Comparison of ENCODE assay signal across 15 cellular contexts in genomic region chr1:166069390-166069789, GRCh38.
DNase-seq lines count a peak whose midpoint lies in the region; ATAC-seq and TF ChIP-seq lines count a peak whose summit lies in the region.
"Had no signal": no experiment of that assay in that cellular context is flagged by ENCODE, and none has a peak within 500 bp of the region (broad histone marks: within the 10 kb centered on the region; RNA-seq: fewer than 3 reads in every experiment).

No MANE protein-coding gene starts in this region.

- peaks cover 14% of the 10 kb centered on the region for H3K4me1 ChIP-seq in neural progenitor cell
- H3K4me1 ChIP-seq: stomach had no signal

- H3K36me3 ChIP-seq in neural progenitor cell = no peaks in the 10 kb centered on the region
- H3K36me3 ChIP-seq: stomach had no signal

- no peaks in the 10 kb centered on the region for H3K36me3 Mint-ChIP-seq in activated CD4-positive, alpha-beta T cell treated with anti-CD3 and anti-CD28 coated beads, Interleukin-2, amount 10 ng/mL, durations not matched to agents 7 days and 5 days (ENCODE audit: low read depth)
- H3K36me3 Mint-ChIP-seq in neural progenitor cell = no peaks in the 10 kb centered on the region

- H3K9ac ChIP-seq in neural progenitor cell = no peak overlapping the region
- H3K9ac ChIP-seq: parathyroid adenoma had no signal

- TF ChIP-seq POLR2A in NB4 (IDR thresholded peaks at IDR 0.05; ENCODE audit: extremely low read depth, insufficient read length) = no peak

- H3K27ac Mint-ChIP-seq in activated CD4-positive, alpha-beta T cell treated with anti-CD3 and anti-CD28 coated beads, Interleukin-2, amount 10 ng/mL, durations not matched to agents 7 days and 5 days = no peak overlapping the region
- H3K27ac Mint-ChIP-seq in neural progenitor cell = no peak overlapping the region

- CTCF ChIA-PET in activated CD4-positive, alpha-beta T cell treated with anti-CD3 and anti-CD28 coated beads, Interleukin-2, amount 10 ng/mL, durations not matched to agents 7 days and 5 days (lab: Charles Lee) = no interaction called here

- H3K27ac ChIP-seq in neural progenitor cell = no peak overlapping the region
- H3K27ac ChIP-seq: parathyroid adenoma, stomach had no signal

- H3K9me3 ChIP-seq in neural progenitor cell (ENCODE audit: low read depth) = no peaks in the 10 kb centered on the region
- H3K9me3 ChIP-seq: stomach had no signal

- DNase-seq in activated CD4-positive, alpha-beta T cell treated with anti-CD3 and anti-CD28 coated beads, Interleukin-2, amount 10 ng/mL, durations not matched to agents 7 days and 5 days = peak; percentile 32
- DNase-seq in activated CD4-positive, alpha-beta T cell treated with anti-CD3 and anti-CD28 coated beads for 48 hours = no peak
- DNase-seq in NB4 (ENCODE audit: low read depth) = peak; percentile 19
- DNase-seq in dermis blood vessel endothelial cell = peak; percentile 5
- DNase-seq in neural progenitor cell (ENCODE audit: low spot score) = peak; percentile 76
- DNase-seq: effector CD4-positive, alpha-beta T cell; NCI-H2029 treated with DMSO at 0.1 percent for 48 hours; NCI-H774; Right ventricle myocardium superior; stomach; T-helper 9 cell had no signal

- H3K4me3 ChIP-seq in NB4 (ENCODE audit: low read depth, low read length) (no peak overlapping the region), neural progenitor cell (no peak overlapping the region)
- H3K4me3 ChIP-seq: stomach had no signal

- POLR2A ChIA-PET in activated CD4-positive, alpha-beta T cell treated with anti-CD3 and anti-CD28 coated beads, Interleukin-2, amount 10 ng/mL, durations not matched to agents 7 days and 5 days (lab: Charles Lee) = no interaction called here

- no peaks in the 10 kb centered on the region for H3K27me3 ChIP-seq in neural progenitor cell
- H3K27me3 ChIP-seq: stomach had no signal

- no peaks in the 10 kb centered on the region for H3K27me3 Mint-ChIP-seq in activated CD4-positive, alpha-beta T cell treated with anti-CD3 and anti-CD28 coated beads, Interleukin-2, amount 10 ng/mL, durations not matched to agents 7 days and 5 days
- peaks cover 7% of the 10 kb centered on the region for H3K27me3 Mint-ChIP-seq in neural progenitor cell (ENCODE audit: insufficient read depth, low read depth)

- ATAC-seq in HG03432 (IDR thresholded peaks at IDR 0.05; ENCODE audit: unreplicated experiment) (no peak), GM19467 (IDR thresholded peaks at IDR 0.05; ENCODE audit: unreplicated experiment) (no peak), GM18520 (IDR thresholded peaks at IDR 0.05; ENCODE audit: unreplicated experiment) (no peak)

- H3K79me2 ChIP-seq in neural progenitor cell (ENCODE audit: low read depth) = no peaks in the 10 kb centered on the region
- H3K79me2 ChIP-seq: parathyroid adenoma had no signal

- TF ChIP-seq CTCF in NB4 (IDR thresholded peaks at IDR 0.05; ENCODE audit: low read depth, low read length) (no peak), neural progenitor cell (IDR thresholded peaks at IDR 0.05) (no peak)

- no peaks in the 10 kb centered on the region for H3K4me1 Mint-ChIP-seq in activated CD4-positive, alpha-beta T cell treated with anti-CD3 and anti-CD28 coated beads, Interleukin-2, amount 10 ng/mL, durations not matched to agents 7 days and 5 days
- no peaks in the 10 kb centered on the region for H3K4me1 Mint-ChIP-seq in neural progenitor cell

- H3K4me3 Mint-ChIP-seq in activated CD4-positive, alpha-beta T cell treated with anti-CD3 and anti-CD28 coated beads, Interleukin-2, amount 10 ng/mL, durations not matched to agents 7 days and 5 days = no peak overlapping the region
- no peak overlapping the region for H3K4me3 Mint-ChIP-seq in neural progenitor cell

- no peaks in the 10 kb centered on the region for H3K9me3 Mint-ChIP-seq in activated CD4-positive, alpha-beta T cell treated with anti-CD3 and anti-CD28 coated beads, Interleukin-2, amount 10 ng/mL, durations not matched to agents 7 days and 5 days
- H3K9me3 Mint-ChIP-seq in neural progenitor cell = no peaks in the 10 kb centered on the region

- peaks cover 9% of the 10 kb centered on the region for H4K20me1 ChIP-seq in neural progenitor cell (ENCODE audit: low read depth)

- no peak overlapping the region for H2AFZ ChIP-seq in neural progenitor cell (replicated peaks)
- H2AFZ ChIP-seq: parathyroid adenoma had no signal

- no peak overlapping the region for H3K4me2 ChIP-seq in neural progenitor cell

- peaks cover 3% of the 10 kb centered on the region for H3F3A ChIP-seq in neural progenitor cell (ENCODE audit: low read depth)
